Comparison of ENCODE assay signal across 8 cellular contexts in the genomic region with DNA sequence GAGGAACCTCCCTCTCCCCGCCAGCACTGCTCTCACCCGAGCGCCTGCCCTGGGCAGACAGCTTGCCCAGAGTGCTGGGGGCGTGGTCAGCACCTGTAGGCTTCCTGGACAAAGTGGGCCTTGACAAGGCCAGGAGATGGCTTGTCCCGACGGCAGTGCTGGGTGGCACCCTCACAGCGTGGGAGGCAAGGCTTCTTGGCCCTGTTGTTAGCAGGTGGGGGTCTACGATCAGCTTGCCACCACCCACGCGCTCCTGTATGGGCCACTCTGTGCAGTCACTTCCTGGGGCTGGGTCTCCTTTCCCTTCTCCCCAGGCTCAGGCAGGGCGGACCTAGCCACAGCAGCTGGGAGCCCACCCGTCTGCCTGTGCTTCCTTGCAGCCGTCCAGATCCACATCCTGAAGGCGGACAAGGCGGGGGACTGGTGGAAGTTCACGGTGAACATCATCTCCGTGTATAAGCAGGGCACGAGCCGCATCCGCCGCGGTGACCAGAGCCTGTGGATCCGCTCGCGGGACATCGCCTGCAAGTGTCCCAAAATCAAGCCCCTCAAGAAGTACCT.
DNase-seq lines count a peak whose midpoint lies in the region; ATAC-seq and TF ChIP-seq lines count a peak whose summit lies in the region.

No MANE protein-coding gene starts in this region.

- no peaks in the 10 kb centered on the region for H3K9me3 ChIP-seq in naive thymus-derived CD4-positive, alpha-beta T cell (ENCODE audit: control insufficient read depth in 2 of 3, low read length in 3 of 3)

- peaks cover 4 to 9% of the 10 kb centered on the region in 2 donors for H3K4me1 ChIP-seq in naive thymus-derived CD4-positive, alpha-beta T cell (ENCODE audit: control insufficient read depth in 2 of 2, insufficient read depth in 2 of 2, low read length in 2 of 2)

- peaks cover 1 to 6% (median 4%) of the 10 kb centered on the region in 3 donors for H3K4me1 Mint-ChIP-seq in IgD-negative memory B cell
- H3K4me1 Mint-ChIP-seq in naive thymus-derived CD4-positive, alpha-beta T cell, result peaks cover 0 to 12% (median 6%) of the 10 kb centered on the region in 7 donors

- no peaks in the 10 kb centered on the region for H3K36me3 Mint-ChIP-seq in IgD-negative memory B cell
- no peaks in the 10 kb centered on the region for H3K36me3 Mint-ChIP-seq in naive thymus-derived CD4-positive, alpha-beta T cell

- H3K4me3 Mint-ChIP-seq in IgD-negative memory B cell, result peak overlapping the region; percentile 76 to 93 (median 88)
- H3K4me3 Mint-ChIP-seq in naive thymus-derived CD4-positive, alpha-beta T cell, result peak overlapping the region; percentile 77 to 88 (median 84)

- no peak for ATAC-seq in naive thymus-derived CD4-positive, alpha-beta T cell
- no peak for ATAC-seq in GM18909 (IDR thresholded peaks at IDR 0.05; ENCODE audit: poor library complexity, unreplicated experiment)

- H3K9me3 Mint-ChIP-seq in IgD-negative memory B cell, result no peaks in the 10 kb centered on the region
- H3K9me3 Mint-ChIP-seq in naive thymus-derived CD4-positive, alpha-beta T cell, result peaks cover 0 to 4% (median 0%) of the 10 kb centered on the region in 11 donors

- DNase-seq in BJ (ENCODE audit: low read depth) (no peak), coronary artery (ENCODE audit: low spot score) (no peak), amniotic stem cell (lab: John Stamatoyannopoulos, UW) (no peak), NCI-H82 treated with DMSO at 0.1 percent for 48 hours (lab: John Stamatoyannopoulos, UW; ENCODE audit: unreplicated experiment) (no peak), GF-D8 (lab: John Stamatoyannopoulos, UW) (no peak)
- peak in 2 of 9 donors; percentile 11 to 37 for DNase-seq in naive thymus-derived CD4-positive, alpha-beta T cell

- H3K27ac Mint-ChIP-seq in IgD-negative memory B cell, result peak overlapping the region in 1 of 3 donors; percentile 65
- H3K27ac Mint-ChIP-seq in naive thymus-derived CD4-positive, alpha-beta T cell, result peak overlapping the region in 5 of 9 donors; percentile 28 to 77 (median 60)

- H3K27ac ChIP-seq in coronary artery, result peak overlapping the region; percentile 61 to 98
- H3K27ac ChIP-seq in naive thymus-derived CD4-positive, alpha-beta T cell (ENCODE audit: low read depth, low read length), result peak overlapping the region; percentile 52

- intact Hi-C loops in naive thymus-derived CD4-positive, alpha-beta T cell (cut with micrococcal nuclease), result no loop called here

- H3K4me3 ChIP-seq in BJ (ENCODE audit: low read depth, low read length) (peak overlapping the region; percentile 12), coronary artery (peak overlapping the region; percentile 84)
- peak overlapping the region; percentile 64 for H3K4me3 ChIP-seq in naive thymus-derived CD4-positive, alpha-beta T cell (ENCODE audit: low read length)

- H3K27me3 Mint-ChIP-seq in IgD-negative memory B cell, result peaks cover 4% of the 10 kb centered on the region
- no peaks in the 10 kb centered on the region for H3K27me3 Mint-ChIP-seq in naive thymus-derived CD4-positive, alpha-beta T cell

- CTCF ChIA-PET in BJ (lab: Yijun Ruan, JAX), result interaction anchor here (1.6 kb wide), 1 partner anchor 69 kb away, joined by 3 read pairs; no protein-coding TSS in a partner anchor
- CTCF ChIA-PET in naive thymus-derived CD4-positive, alpha-beta T cell (lab: Charles Lee), result no interaction called here

- no peaks in the 10 kb centered on the region; the same call in 1 of the 2 replicates for H3K27me3 ChIP-seq in BJ (ENCODE audit: control insufficient read depth, insufficient read depth, low read length)
- no peaks in the 10 kb centered on the region for H3K27me3 ChIP-seq in naive thymus-derived CD4-positive, alpha-beta T cell (ENCODE audit: control insufficient read depth in 2 of 2, insufficient read depth in 2 of 2, low read length in 2 of 2)

- no peaks in the 10 kb centered on the region for H3K36me3 ChIP-seq in BJ (ENCODE audit: control insufficient read depth, insufficient read depth, low read length)
- no peaks in the 10 kb centered on the region for H3K36me3 ChIP-seq in naive thymus-derived CD4-positive, alpha-beta T cell (ENCODE audit: control insufficient read depth in 2 of 3, insufficient read depth in 3 of 3, low read length in 3 of 3)

- POLR2A ChIA-PET in BJ (lab: Charles Lee), result no interaction called here
- POLR2A ChIA-PET in naive thymus-derived CD4-positive, alpha-beta T cell (lab: Charles Lee), result no interaction called here

- TF ChIP-seq CTCF in BJ (IDR thresholded peaks at IDR 0.05; ENCODE audit: insufficient read depth, low read depth, low read length), result no peak
- TF ChIP-seq CTCF in coronary artery (IDR thresholded peaks at IDR 0.05), result no peak

Comparison
In these comparisons a context has a peak if more than half of its experiments do, and no peak if none do; other contexts are left out.
1. H3K4me3 ChIP-seq: peak in every context shown above with its lines; median percentile 84 in coronary artery; 64 in naive thymus-derived CD4-positive, alpha-beta T cell; 12 in BJ.